ENCODE assay signal across 21 cellular contexts in genomic region chr6:81734081-81734480, GRCh38. TPM values are rescaled to one million over a fixed set of nuclear protein-coding genes. Genes with fewer than 3 reads are reported as not detected.
A peak's percentile ranks its signal among the peaks of the same experiment; 100 is the strongest.
DNase-seq lines count a peak whose midpoint lies in the region; ATAC-seq, FAIRE-seq and TF ChIP-seq lines count a peak whose summit lies in the region.
"Had no signal": no experiment of that assay in that cellular context is flagged by ENCODE, and none has a peak within 500 bp of the region (broad histone marks: within the 10 kb centered on the region; RNA-seq: fewer than 3 reads in every experiment).

No MANE protein-coding gene starts in this region.

- in situ Hi-C loops in GM13977 (cut with MboI; ENCODE audit: low pct_unique_long_range_greater_than_20kb, low sequenced_read_pairs, unreplicated experiment): no loop called here

- no peak overlapping the region for H4K5ac ChIP-seq in H1 (ENCODE audit: insufficient read length, low read depth, low read length)

- H3K4me1 ChIP-seq in H1 (replicated peaks in 1 of 4; ENCODE audit: control insufficient read depth in 3 of 4, insufficient read depth in 4 of 4, low read length in 3 of 4) (no peaks in the 10 kb centered on the region), kidney (ENCODE audit: control insufficient read depth in 1 of 2, insufficient read depth in 1 of 2, low read depth in 1 of 2, low read length in 2 of 2) (no peaks in the 10 kb centered on the region), thyroid gland (peaks cover 0 to 3% of the 10 kb centered on the region in 2 donors)
- H3K4me1 ChIP-seq: prostate gland, SJSA1 had no signal

- H3K23ac ChIP-seq in H1 (ENCODE audit: insufficient read length): no peak overlapping the region

- H3K27me3 ChIP-seq in H1 (replicated peaks in 1 of 4; ENCODE audit: control insufficient read depth in 3 of 4, extremely low read depth in 1 of 4, insufficient read depth in 3 of 4, low read length in 3 of 4) (no peaks in the 10 kb centered on the region), thyroid gland (no peaks in the 10 kb centered on the region)
- H3K27me3 ChIP-seq: BLaER1, SJSA1, tibial nerve had no signal

- H2BK120ac ChIP-seq in H1 (replicated peaks; ENCODE audit: low read depth, low read length): no peak overlapping the region

- TF ChIP-seq RAD21 in H1 (IDR thresholded peaks at IDR 0.05 in 1 of 2, conservative IDR thresholded peaks at IDR 0.05 in 1 of 2; ENCODE audit: low read depth in 2 of 2, low read length in 2 of 2): peak; percentile 54 to 57

- TF ChIP-seq POLR2A in H1 (IDR thresholded peaks at IDR 0.05; ENCODE audit: control extremely low read depth in 1 of 2, low read depth in 2 of 2, low read length in 2 of 2) (no peak), thyroid gland (IDR thresholded peaks at IDR 0.05) (no peak)

- FAIRE-seq in H1 (lab: Jason Lieb, UNC) (no peak), kidney (lab: Jason Lieb, UNC) (no peak)

- H3K79me1 ChIP-seq in H1 (ENCODE audit: low read depth, low read length): no peaks in the 10 kb centered on the region

- H2BK12ac ChIP-seq in H1 (ENCODE audit: low read depth, low read length): no peak overlapping the region

- H3K56ac ChIP-seq in H1 (replicated peaks; ENCODE audit: insufficient read length, low read depth, low read length): no peak overlapping the region

- no peak overlapping the region for H2BK15ac ChIP-seq in H1 (ENCODE audit: low read length)

- H3K36me3 ChIP-seq in H1 (ENCODE audit: control insufficient read depth in 2 of 4, insufficient read depth in 4 of 4, low read length in 3 of 4) (no peaks in the 10 kb centered on the region), kidney (ENCODE audit: control insufficient read depth in 1 of 2, insufficient read depth in 2 of 2, low read length in 2 of 2) (no peaks in the 10 kb centered on the region), thyroid gland (no peaks in the 10 kb centered on the region)
- H3K36me3 ChIP-seq: BLaER1, prostate gland, SJSA1 had no signal

- no peak for TF ChIP-seq EP300 in H1 (IDR thresholded peaks at IDR 0.05; ENCODE audit: borderline replicate concordance in 1 of 2, low read depth in 2 of 2, low read length in 2 of 2)

- TF ChIP-seq CTCF in GM13977 (IDR thresholded peaks at IDR 0.05; ENCODE audit: extremely low read depth, insufficient read depth, missing control alignments) (peak; percentile 27), H1 (IDR thresholded peaks at IDR 0.05; ENCODE audit: control extremely low read depth in 1 of 3, insufficient read depth in 1 of 3, low read depth in 1 of 3, low read length in 3 of 3) (peak in 1 of 3 experiments; percentile 30; a peak in 1 of 4 replicates), kidney (IDR thresholded peaks at IDR 0.05; ENCODE audit: borderline replicate concordance, extremely low read depth, insufficient read depth) (no peak), thyroid gland (IDR thresholded peaks at IDR 0.05) (peak in 2 of 6 experiments; percentile 19 to 34)

- H3K9me3 Mint-ChIP-seq in activated naive CD4-positive, alpha-beta T cell treated with anti-CD3 and anti-CD28 coated beads, Interleukin-2, amount 50 U/mL, for 72 hours: peaks cover 0 to 7% of the 10 kb centered on the region in 2 donors
- H3K9me3 Mint-ChIP-seq: natural killer cell had no signal

- no peaks in the 10 kb centered on the region for H4K20me1 ChIP-seq in H1 (replicated peaks in 1 of 2; ENCODE audit: control insufficient read depth in 1 of 2, insufficient read depth in 2 of 2, low read length in 2 of 2)
- H4K20me1 ChIP-seq: BLaER1 had no signal

- CTCF ChIA-PET in H1 (lab: Charles Lee; ENCODE audit: partially characterized antibody): interaction anchor here (0.8 to 5.3 kb wide), 11 partner anchors 12 to 642 kb away, joined by 3 to 24 read pairs (median 4); partner anchors contain the start of gene TENT5A

- no peaks in the 10 kb centered on the region for H3K79me2 ChIP-seq in H1 (ENCODE audit: control insufficient read depth in 1 of 2, insufficient read depth in 2 of 2, low read length in 2 of 2)

- no peak overlapping the region for H3K14ac ChIP-seq in H1 (ENCODE audit: insufficient read length)

- intact Hi-C loops in kidney (cut with DNase I): no loop called here
- intact Hi-C loops in thyroid gland (cut with DNase I): no loop called here

- H3K4ac ChIP-seq in H1 (replicated peaks; ENCODE audit: insufficient read length, low read depth, low read length): no peak overlapping the region

- DNase-seq in GM13977 (ENCODE audit: low spot score) (no peak), NCI-H69 (lab: John Stamatoyannopoulos, UW) (peak; percentile 23), H1 (ENCODE audit: low read depth in 1 of 2, low spot score in 2 of 2) (no peak), medulla oblongata (ENCODE audit: extremely low spot score) (peak; percentile 29), kidney (no peak), thyroid gland (no peak), midbrain (lab: John Stamatoyannopoulos, UW) (no peak)
- DNase-seq in activated naive CD4-positive, alpha-beta T cell treated with anti-CD3 and anti-CD28 coated beads, Interleukin-2, amount 50 U/mL, for 72 hours (ENCODE audit: low spot score in 2 of 2): no peak
- DNase-seq: activated naive CD8-positive, alpha-beta T cell treated with anti-CD3 and anti-CD28 coated beads for 36 hours; activated T-cell treated with anti-CD3 and anti-CD28 coated beads, Interleukin-2, amount 50 U/mL, for 1 hour; mammary epithelial cell; natural killer cell; NCI-H1694 treated with DMSO at 0.1 percent for 48 hours; NCI-H446 treated with DMSO at 0.1 percent for 48 hours; stimulated activated CD4-positive, alpha-beta T cell treated with anti-CD3 and anti-CD28 coated beads, Interleukin-12 subunit alpha, Interleukin-12 subunit beta, amount 100 ng/mL, for 4 hours; stimulated activated naive B cell treated with anti-CD40 and anti-IgM and Interleukin-4, amounts not matched to agents 10 μg/mL and 1 μg/mL and 100 μg/mL, for 72 hours had no signal

- no peak overlapping the region for H3K27ac Mint-ChIP-seq in activated naive CD4-positive, alpha-beta T cell treated with anti-CD3 and anti-CD28 coated beads, Interleukin-2, amount 50 U/mL, for 72 hours
- H3K27ac Mint-ChIP-seq: activated naive CD8-positive, alpha-beta T cell treated with anti-CD3 and anti-CD28 coated beads for 36 hours; brain; natural killer cell; stimulated activated naive B cell treated with anti-CD40 and anti-IgM and Interleukin-4, amounts not matched to agents 10 μg/mL and 1 μg/mL and 100 μg/mL, for 72 hours had no signal

- no peak overlapping the region for H3K27ac ChIP-seq in H1 (ENCODE audit: low read depth, low read length)
- H3K27ac ChIP-seq in kidney (ENCODE audit: low read depth in 2 of 2, low read length in 2 of 2): no peak overlapping the region
- no peak overlapping the region for H3K27ac ChIP-seq in thyroid gland
- H3K27ac ChIP-seq: BLaER1, prostate gland, SJSA1, tibial nerve had no signal

- no peak overlapping the region for H2BK20ac ChIP-seq in H1 (ENCODE audit: low read length)

- H4K91ac ChIP-seq in H1 (replicated peaks; ENCODE audit: insufficient read length, low read length): no peak overlapping the region

- H2AFZ ChIP-seq in H1 (ENCODE audit: low read length): no peak overlapping the region

- no peak overlapping the region for H4K8ac ChIP-seq in H1 (ENCODE audit: extremely low read depth, insufficient read depth, low read length)

- H3K18ac ChIP-seq in H1 (ENCODE audit: extremely low read depth, low read length): no peak overlapping the region

- WGBS in H1 (ENCODE audit: extremely low coverage in 1 of 2, insufficient coverage in 1 of 2, insufficient read length in 1 of 2, insufficient replicate concordance in 2 of 2, low coverage in 1 of 2, low lambda C conversion rate in 2 of 2, missing lambda C conversion rate in 1 of 2), 2 experiments: 87% methylated on average over 2 of the region's 2 CpGs; no CpG with 5 or more reads in 1 of the 2 experiments
- 87 to 97% methylated on average over 2 of the region's 2 CpGs for WGBS in thyroid gland, 2 donors

- no peak for ATAC-seq in activated naive CD4-positive, alpha-beta T cell treated with anti-CD3 and anti-CD28 coated beads, Interleukin-2, amount 50 U/mL, for 72 hours
- ATAC-seq: natural killer cell; stimulated activated naive B cell treated with anti-CD40 and anti-IgM and Interleukin-4, amounts not matched to agents 10 μg/mL and 1 μg/mL and 100 μg/mL, for 72 hours had no signal

- POLR2A ChIA-PET in H1 (lab: Charles Lee; ENCODE audit: partially characterized antibody): no interaction called here

- H3K4me3 ChIP-seq in H1 (ENCODE audit: extremely low read depth in 1 of 4, insufficient read depth in 2 of 4, low read depth in 3 of 4, low read length in 4 of 4) (no peak overlapping the region), kidney (ENCODE audit: low read length in 2 of 2) (no peak overlapping the region), thyroid gland (replicated peaks in 1 of 3) (no peak overlapping the region)
- H3K4me3 ChIP-seq: BLaER1, prostate gland, SJSA1, tibial nerve had no signal

- H2AK5ac ChIP-seq in H1 (ENCODE audit: low read depth, low read length): no peak overlapping the region

- H3K23me2 ChIP-seq in H1 (ENCODE audit: low read depth, low read length): no peaks in the 10 kb centered on the region

- H3K9me3 ChIP-seq in H1 (ENCODE audit: insufficient read depth in 2 of 2, low read depth in 1 of 2, low read length in 1 of 2) (no peaks in the 10 kb centered on the region; a peak in 1 of 4 replicates), kidney (ENCODE audit: control insufficient read depth in 1 of 2, low read length in 2 of 2) (peaks cover 0 to 3% of the 10 kb centered on the region in 2 donors), thyroid gland (no peaks in the 10 kb centered on the region)
- H3K9me3 ChIP-seq: BLaER1, prostate gland, SJSA1 had no signal

- no peak overlapping the region for H3K4me2 ChIP-seq in H1 (ENCODE audit: insufficient read depth in 1 of 2, low read depth in 2 of 2, low read length in 2 of 2)

- no peak overlapping the region for H2BK5ac ChIP-seq in H1 (ENCODE audit: low read depth, low read length)

- H3K9ac ChIP-seq in H1 (replicated peaks in 1 of 4; ENCODE audit: extremely low read depth in 1 of 4, low read depth in 3 of 4, low read length in 3 of 4) (no peak overlapping the region), kidney (ENCODE audit: low read length in 2 of 2) (no peak overlapping the region)
- H3K9ac ChIP-seq: BLaER1 had no signal

- H3K36me3 Mint-ChIP-seq in activated naive CD4-positive, alpha-beta T cell treated with anti-CD3 and anti-CD28 coated beads, Interleukin-2, amount 50 U/mL, for 72 hours: peaks cover 0 to 8% of the 10 kb centered on the region in 2 donors
- H3K36me3 Mint-ChIP-seq: brain, natural killer cell had no signal

RNA-seq across cellular contexts. Expression of gene TENT5A, which starts 18.4 kb away (rescaled TPM):
- total RNA-seq in H1 (2021; fragmentation: NEBNext Ultra II Directional; extraction: Animal tissue kit (Norgen Biotek cat#: 25700)): 2.9 and 3.1 TPM in 2 replicates
- polyA plus RNA-seq in H1 (2011; rRNA removed) (0.61 and 0.91 TPM in 2 replicates), kidney (ENCODE audit: insufficient read depth, low read depth, low replicate concordance) (3.2 TPM)
- 0.79 TPM for polyA plus RNA-seq in H1 (2011; cell fraction: cytosol; rRNA removed)
- polyA plus RNA-seq in H1 (2011; cell fraction: nucleus; rRNA removed): 1.1 TPM
- 1.3 to 2.1 TPM (median 1.6 TPM) in 4 replicates for polyA plus RNA-seq in H1 (2012, experiment 1 of 2)
- 0.22 TPM for polyA plus RNA-seq in H1 (2012, experiment 2 of 2)
- 2.7 TPM for polyA plus RNA-seq in H1 (2013, experiment 1 of 2)
- polyA plus RNA-seq in H1 (2013, experiment 2 of 2): 2.4 TPM
- 1.1 and 1.7 TPM in 2 replicates for polyA minus RNA-seq in H1 (2011; rRNA and poly(A)+ RNA removed)
- 1.5 TPM for polyA minus RNA-seq in H1 (2011; cell fraction: cytosol; rRNA and poly(A)+ RNA removed)
- polyA minus RNA-seq in H1 (2011; cell fraction: nucleus; rRNA and poly(A)+ RNA removed): 3.5 TPM
- 1 to 10 TPM in 1 of 2 donors, under 1 TPM in 1; 0.41 to 1.8 TPM for total RNA-seq in activated naive CD4-positive, alpha-beta T cell treated with anti-CD3 and anti-CD28 coated beads, Interleukin-2, amount 50 U/mL, for 72 hours
- total RNA-seq in kidney (13.4 TPM), thyroid gland (10 to 100 TPM; 18.4 to 40.3 (median 27.7) TPM)

Comparison
In these comparisons a context has a peak if more than half of its experiments do, and no peak if none do; other contexts are left out.
1. DNase-seq: peak in NCI-H69 (single experiment) and medulla oblongata (single experiment); none in GM13977 (single experiment), H1 (0 of 2), activated naive CD4-positive, alpha-beta T cell treated with anti-CD3 and anti-CD28 coated beads, Interleukin-2, amount 50 U/mL, for 72 hours (0 of 2), kidney (single experiment), thyroid gland (0 of 2) and midbrain (single experiment).